In genomic region chr9:15349892-15350761, GRCh38 we compare ENCODE assay signal across 13 cellular contexts. TPM values are rescaled to one million over a fixed set of nuclear protein-coding genes. Genes with fewer than 3 reads are reported as not detected.
DNase-seq lines count a peak whose midpoint lies in the region; ATAC-seq and TF ChIP-seq lines count a peak whose summit lies in the region.
"Had no signal": no experiment of that assay in that cellular context is flagged by ENCODE, and none has a peak within 500 bp of the region (broad histone marks: within the 10 kb centered on the region; RNA-seq: fewer than 3 reads in every experiment).

No MANE protein-coding gene starts in this region.

- peak; percentile 37 for DNase-seq in NCI-H146 (lab: John Stamatoyannopoulos, UW)
- DNase-seq in NCI-H146 treated with DMSO at 0.1 percent for 48 hours (lab: John Stamatoyannopoulos, UW; ENCODE audit: unreplicated experiment), result no peak
- DNase-seq in LoVo (ENCODE audit: low spot score), result peak; percentile 46
- peak; percentile 11 for DNase-seq in activated naive CD8-positive, alpha-beta T cell treated with anti-CD3 and anti-CD28 coated beads for 36 hours
- peak; percentile 9 for DNase-seq in stimulated activated CD4-positive, alpha-beta T cell treated with anti-CD3 and anti-CD28 coated beads, Interleukin-12 subunit alpha, Interleukin-12 subunit beta, amount 100 ng/mL, for 4 hours
- no peak for DNase-seq in occipital lobe (lab: John Stamatoyannopoulos, UW)
- no peak for DNase-seq in nephron progenitor cell
- DNase-seq: glutamatergic neuron, NCI-H526, tibial artery, WERI-Rb-1 had no signal

- H3K27me3 Mint-ChIP-seq in activated naive CD8-positive, alpha-beta T cell treated with anti-CD3 and anti-CD28 coated beads for 36 hours, result no peaks in the 10 kb centered on the region
- peaks cover 7% of the 10 kb centered on the region for H3K27me3 Mint-ChIP-seq in nephron progenitor cell (ENCODE audit: low read depth, poor library complexity)

- no peak overlapping the region for H3K27ac Mint-ChIP-seq in activated naive CD8-positive, alpha-beta T cell treated with anti-CD3 and anti-CD28 coated beads for 36 hours
- no peak overlapping the region for H3K27ac Mint-ChIP-seq in nephron progenitor cell
- H3K27ac Mint-ChIP-seq: mesothelial cell of epicardium had no signal

- H3K4me3 Mint-ChIP-seq in activated naive CD8-positive, alpha-beta T cell treated with anti-CD3 and anti-CD28 coated beads for 36 hours, result no peak overlapping the region
- H3K4me3 Mint-ChIP-seq in nephron progenitor cell, result no peak overlapping the region
- H3K4me3 Mint-ChIP-seq: mesothelial cell of epicardium had no signal

- H3K4me1 Mint-ChIP-seq in activated naive CD8-positive, alpha-beta T cell treated with anti-CD3 and anti-CD28 coated beads for 36 hours, result peaks cover 13% of the 10 kb centered on the region
- peaks cover 28% of the 10 kb centered on the region for H3K4me1 Mint-ChIP-seq in nephron progenitor cell

- TF ChIP-seq CTCF in nephron progenitor cell (IDR thresholded peaks at IDR 0.05), result no peak

- no peak for ATAC-seq in HG02885 (IDR thresholded peaks at IDR 0.05; ENCODE audit: poor library complexity, unreplicated experiment)

- no peaks in the 10 kb centered on the region for H3K36me3 Mint-ChIP-seq in activated naive CD8-positive, alpha-beta T cell treated with anti-CD3 and anti-CD28 coated beads for 36 hours
- peaks cover 5% of the 10 kb centered on the region for H3K36me3 Mint-ChIP-seq in nephron progenitor cell (ENCODE audit: low read depth)
- H3K36me3 Mint-ChIP-seq: mesothelial cell of epicardium had no signal

- H3K9me3 Mint-ChIP-seq in activated naive CD8-positive, alpha-beta T cell treated with anti-CD3 and anti-CD28 coated beads for 36 hours, result no peaks in the 10 kb centered on the region
- H3K9me3 Mint-ChIP-seq in nephron progenitor cell, result peaks cover 16% of the 10 kb centered on the region
- H3K9me3 Mint-ChIP-seq: mesothelial cell of epicardium had no signal

RNA-seq across cellular contexts. Expression of gene TTC39B, which starts 43.1 kb away (rescaled TPM):
- 10 to 100 TPM; 16.2 to 17.3 TPM for total RNA-seq in activated naive CD8-positive, alpha-beta T cell treated with anti-CD3 and anti-CD28 coated beads for 36 hours
- total RNA-seq in occipital lobe, result 6.9 TPM

Comparison
In these comparisons a context has a peak if more than half of its experiments do, and no peak if none do; other contexts are left out.
1. DNase-seq: peak in NCI-H146 (single experiment), LoVo (single experiment), activated naive CD8-positive, alpha-beta T cell treated with anti-CD3 and anti-CD28 coated beads for 36 hours (single experiment) and stimulated activated CD4-positive, alpha-beta T cell treated with anti-CD3 and anti-CD28 coated beads, Interleukin-12 subunit alpha, Interleukin-12 subunit beta, amount 100 ng/mL, for 4 hours (single experiment); none in NCI-H146 treated with DMSO at 0.1 percent for 48 hours (single experiment), occipital lobe (single experiment) and nephron progenitor cell (single experiment).